Comparison of ENCODE assay signal across 11 cellular contexts in the genomic region with DNA sequence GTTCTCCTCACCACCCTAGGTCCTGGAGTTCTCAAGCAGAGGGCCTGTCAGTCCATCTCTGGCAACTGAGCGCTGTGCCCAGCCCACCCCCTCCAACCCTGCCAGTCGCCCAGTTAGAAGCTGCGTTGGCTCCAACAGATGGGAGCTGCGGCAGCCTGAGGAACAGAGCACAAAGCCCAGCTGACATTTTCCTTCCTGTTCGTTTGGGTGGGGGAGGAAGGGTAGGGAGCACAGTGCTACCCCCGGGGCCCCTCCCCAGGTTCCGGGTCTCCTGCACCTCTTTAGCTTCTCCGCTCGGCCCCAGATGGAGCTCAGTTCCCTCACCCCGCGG. TPM values are rescaled to one million over a fixed set of nuclear protein-coding genes. Genes with fewer than 3 reads are reported as not detected.
DNase-seq lines count a peak whose midpoint lies in the region; ATAC-seq, FAIRE-seq and TF ChIP-seq lines count a peak whose summit lies in the region.
"Had no signal": no experiment of that assay in that cellular context is flagged by ENCODE, and none has a peak within 500 bp of the region (broad histone marks: within the 10 kb centered on the region; RNA-seq: fewer than 3 reads in every experiment).

No MANE protein-coding gene starts in this region.

- POLR2A ChIA-PET in H1 (lab: Charles Lee; ENCODE audit: partially characterized antibody) = interaction anchor here (0.6 to 1.3 kb wide), 4 partner anchors 8 to 35 kb away, joined by 3 to 5 read pairs (median 4); no protein-coding TSS in a partner anchor
- POLR2A ChIA-PET in naive thymus-derived CD4-positive, alpha-beta T cell (lab: Charles Lee) = no interaction called here

- H3K4me1 Mint-ChIP-seq in naive thymus-derived CD4-positive, alpha-beta T cell = peaks cover 4 to 12% (median 7%) of the 10 kb centered on the region in 7 donors
- H3K4me1 Mint-ChIP-seq in activated T-helper 17 cell treated with anti-CD3 and anti-CD28 coated beads, Interleukin-2, amount 50 U/mL, for 72 hours = no peaks in the 10 kb centered on the region

- 0 out of 2 replicates have a peak overlapping the region, but pooled peaks have one; percentile 68 for H3K18ac ChIP-seq in H1 (ENCODE audit: extremely low read depth, low read length)

- H3K4me1 ChIP-seq in heart left ventricle (peaks cover 0 to 20% (median 7%) of the 10 kb centered on the region in 12 donors), H1 (replicated peaks in 1 of 4; ENCODE audit: control insufficient read depth in 3 of 4, insufficient read depth in 4 of 4, low read length in 3 of 4) (peaks cover 0 to 12% (median 7%) of the 10 kb centered on the region in 4 experiments; a peak in 6 of 7 replicates), upper lobe of left lung (peaks cover 8 to 24% (median 15%) of the 10 kb centered on the region in 4 donors)
- peaks cover 0 to 5% of the 10 kb centered on the region in 2 donors for H3K4me1 ChIP-seq in naive thymus-derived CD4-positive, alpha-beta T cell (ENCODE audit: control insufficient read depth in 2 of 2, insufficient read depth in 2 of 2, low read length in 2 of 2)
- H3K4me1 ChIP-seq: SJCRH30 had no signal

- H3K4me3 ChIP-seq in heart left ventricle (peak overlapping the region; percentile 30 to 73 (median 56)), H1 (ENCODE audit: extremely low read depth in 1 of 4, insufficient read depth in 2 of 4, low read depth in 3 of 4, low read length in 4 of 4) (peak overlapping the region; percentile 43 to 66 (median 60); a peak in 6 of 8 replicates), upper lobe of left lung (peak overlapping the region in 3 of 4 donors; percentile 44 to 49 (median 45))
- H3K4me3 ChIP-seq in naive thymus-derived CD4-positive, alpha-beta T cell (ENCODE audit: low read length) = no peak overlapping the region
- H3K4me3 ChIP-seq: SJCRH30 had no signal

- no peak overlapping the region for H3K23ac ChIP-seq in H1 (ENCODE audit: insufficient read length)

- no peak overlapping the region for H3K4ac ChIP-seq in H1 (replicated peaks; ENCODE audit: insufficient read length, low read depth, low read length)

- no peak overlapping the region for H3K56ac ChIP-seq in H1 (replicated peaks; ENCODE audit: insufficient read length, low read depth, low read length)

- H3K23me2 ChIP-seq in H1 (ENCODE audit: low read depth, low read length) = peaks cover 19% of the 10 kb centered on the region; the same call in 1 of the 2 replicates

- H2BK120ac ChIP-seq in H1 (replicated peaks; ENCODE audit: low read depth, low read length) = no peak overlapping the region

- no peak overlapping the region for H2BK15ac ChIP-seq in H1 (ENCODE audit: low read length)

- FAIRE-seq in H1 (lab: Jason Lieb, UNC) = no peak

- H3K36me3 Mint-ChIP-seq in naive thymus-derived CD4-positive, alpha-beta T cell = no peaks in the 10 kb centered on the region
- no peaks in the 10 kb centered on the region for H3K36me3 Mint-ChIP-seq in activated T-helper 17 cell treated with anti-CD3 and anti-CD28 coated beads, Interleukin-2, amount 50 U/mL, for 72 hours (ENCODE audit: low read depth)

- ATAC-seq in heart left ventricle (peak in 3 of 4 donors; percentile 21 to 57 (median 24)), Right ventricle myocardium superior (ENCODE audit: poor library complexity) (no peak), upper lobe of left lung (ENCODE audit: low FRiP score in 2 of 2) (no peak)
- no peak for ATAC-seq in naive thymus-derived CD4-positive, alpha-beta T cell
- no peak for ATAC-seq in activated T-helper 17 cell treated with anti-CD3 and anti-CD28 coated beads, Interleukin-2, amount 50 U/mL, for 72 hours (replicated peaks)

- TF ChIP-seq EP300 in H1 (IDR thresholded peaks at IDR 0.05; ENCODE audit: borderline replicate concordance in 1 of 2, low read depth in 2 of 2, low read length in 2 of 2) (no peak), upper lobe of left lung (IDR thresholded peaks at IDR 0.05) (no peak)

- no peak overlapping the region for H4K91ac ChIP-seq in H1 (replicated peaks; ENCODE audit: insufficient read length, low read length)

- H3K4me3 Mint-ChIP-seq in naive thymus-derived CD4-positive, alpha-beta T cell = peak overlapping the region in 8 of 10 donors; percentile 34 to 76 (median 64)
- no peak overlapping the region for H3K4me3 Mint-ChIP-seq in activated T-helper 17 cell treated with anti-CD3 and anti-CD28 coated beads, Interleukin-2, amount 50 U/mL, for 72 hours
- H3K4me3 Mint-ChIP-seq: dendritic cell treated with granulocyte-macrophage colony-stimulating factor and Interleukin-4, amounts not matched to agents 40 ng/mL and 50 ng/mL, for 4 days had no signal

- H3K27me3 ChIP-seq in heart left ventricle (peaks cover 0 to 46% (median 8%) of the 10 kb centered on the region in 9 donors), H1 (replicated peaks in 1 of 4; ENCODE audit: control insufficient read depth in 3 of 4, extremely low read depth in 1 of 4, insufficient read depth in 3 of 4, low read length in 3 of 4) (peaks cover 13 to 50% (median 44%) of the 10 kb centered on the region in 4 experiments), upper lobe of left lung (peaks cover 0 to 24% (median 6%) of the 10 kb centered on the region in 4 donors)
- no peaks in the 10 kb centered on the region for H3K27me3 ChIP-seq in naive thymus-derived CD4-positive, alpha-beta T cell (ENCODE audit: control insufficient read depth in 2 of 2, insufficient read depth in 2 of 2, low read length in 2 of 2)

- WGBS in heart left ventricle, 4 donors = 23 to 33% (median 25%) methylated on average over 8 to 11 of the region's 11 CpGs
- WGBS in H1 (ENCODE audit: extremely low coverage in 1 of 2, insufficient coverage in 1 of 2, insufficient read length in 1 of 2, insufficient replicate concordance in 2 of 2, low coverage in 1 of 2, low lambda C conversion rate in 2 of 2, missing lambda C conversion rate in 1 of 2), 2 experiments = 31% methylated on average over 10 of the region's 11 CpGs; no CpG with 5 or more reads in 1 of the 2 experiments
- 10 to 16% methylated on average over 8 to 9 of the region's 11 CpGs for WGBS in upper lobe of left lung, 2 donors

- TF ChIP-seq POLR2A in heart left ventricle (IDR thresholded peaks at IDR 0.05) (no peak), H1 (IDR thresholded peaks at IDR 0.05; ENCODE audit: control extremely low read depth in 1 of 2, low read depth in 2 of 2, low read length in 2 of 2) (no peak), upper lobe of left lung (IDR thresholded peaks at IDR 0.05) (no peak)

- H3K27ac Mint-ChIP-seq in naive thymus-derived CD4-positive, alpha-beta T cell = no peak overlapping the region
- H3K27ac Mint-ChIP-seq in activated T-helper 17 cell treated with anti-CD3 and anti-CD28 coated beads, Interleukin-2, amount 50 U/mL, for 72 hours = no peak overlapping the region
- H3K27ac Mint-ChIP-seq: dendritic cell treated with granulocyte-macrophage colony-stimulating factor and Interleukin-4, amounts not matched to agents 40 ng/mL and 50 ng/mL, for 4 days had no signal

- H4K20me1 ChIP-seq in H1 (replicated peaks in 1 of 2; ENCODE audit: control insufficient read depth in 1 of 2, insufficient read depth in 2 of 2, low read length in 2 of 2) = peaks cover 0 to 2% of the 10 kb centered on the region in 2 experiments

- CTCF ChIA-PET in H1 (lab: Charles Lee; ENCODE audit: partially characterized antibody) = interaction anchor here (0.6 to 6.1 kb wide), 15 partner anchors 8 to 1818 kb away, joined by 3 to 44 read pairs (median 4); no protein-coding TSS in a partner anchor
- CTCF ChIA-PET in naive thymus-derived CD4-positive, alpha-beta T cell (lab: Charles Lee) = interaction anchor here (0.5 to 0.6 kb wide), 2 partner anchors 9 to 252 kb away, joined by 3 read pairs; no protein-coding TSS in a partner anchor

- intact Hi-C loops in heart left ventricle (cut with DNase I) (loop anchor here in 1 of 10 donors (2.0 kb wide), 1 partner anchor 79 kb away; no protein-coding TSS in a partner anchor), Right ventricle myocardium superior (cut with DNase I) (no loop called here)
- intact Hi-C loops in naive thymus-derived CD4-positive, alpha-beta T cell (cut with micrococcal nuclease) = no loop called here

- H2BK5ac ChIP-seq in H1 (ENCODE audit: low read depth, low read length) = no peak overlapping the region

- H4K8ac ChIP-seq in H1 (ENCODE audit: extremely low read depth, insufficient read depth, low read length) = no peak overlapping the region; the same call in 1 of the 2 replicates

- H2BK20ac ChIP-seq in H1 (ENCODE audit: low read length) = no peak overlapping the region

- no peak overlapping the region for H2BK12ac ChIP-seq in H1 (ENCODE audit: low read depth, low read length)

- peak overlapping the region; percentile 92 to 95 for H3K4me2 ChIP-seq in H1 (ENCODE audit: insufficient read depth in 1 of 2, low read depth in 2 of 2, low read length in 2 of 2)

- no peaks in the 10 kb centered on the region for H3K79me2 ChIP-seq in H1 (ENCODE audit: control insufficient read depth in 1 of 2, insufficient read depth in 2 of 2, low read length in 2 of 2)

- no peaks in the 10 kb centered on the region for H3K36me3 ChIP-seq in heart left ventricle
- no peaks in the 10 kb centered on the region; a peak in 1 of 8 replicates for H3K36me3 ChIP-seq in H1 (ENCODE audit: control insufficient read depth in 2 of 4, insufficient read depth in 4 of 4, low read length in 3 of 4)
- no peaks in the 10 kb centered on the region for H3K36me3 ChIP-seq in naive thymus-derived CD4-positive, alpha-beta T cell (ENCODE audit: control insufficient read depth in 2 of 3, insufficient read depth in 3 of 3, low read length in 3 of 3)
- no peaks in the 10 kb centered on the region for H3K36me3 ChIP-seq in upper lobe of left lung
- H3K36me3 ChIP-seq: SJCRH30 had no signal

- no peak for DNase-seq in heart left ventricle
- DNase-seq in Right ventricle myocardium superior = no peak
- no peak for DNase-seq in H1 (ENCODE audit: low read depth in 1 of 2, low spot score in 2 of 2)
- no peak for DNase-seq in naive thymus-derived CD4-positive, alpha-beta T cell
- no peak for DNase-seq in upper lobe of left lung
- DNase-seq in GM20000 (ENCODE audit: low spot score) = no peak
- no peak for DNase-seq in dermis blood vessel endothelial cell
- DNase-seq: NCI-H1105, SJCRH30 had no signal

- TF ChIP-seq CTCF in heart left ventricle (IDR thresholded peaks at IDR 0.05) (no peak), H1 (IDR thresholded peaks at IDR 0.05; ENCODE audit: control extremely low read depth in 1 of 3, insufficient read depth in 1 of 3, low read depth in 1 of 3, low read length in 3 of 3) (no peak), upper lobe of left lung (IDR thresholded peaks at IDR 0.05) (no peak), GM20000 (IDR thresholded peaks at IDR 0.05; ENCODE audit: extremely low read depth, missing control alignments) (no peak)

- no peaks in the 10 kb centered on the region for H3K9me3 ChIP-seq in heart left ventricle
- H3K9me3 ChIP-seq in H1 (ENCODE audit: insufficient read depth in 2 of 2, low read depth in 1 of 2, low read length in 1 of 2) = no peaks in the 10 kb centered on the region
- H3K9me3 ChIP-seq in naive thymus-derived CD4-positive, alpha-beta T cell (ENCODE audit: control insufficient read depth in 2 of 3, low read length in 3 of 3) = no peaks in the 10 kb centered on the region
- H3K9me3 ChIP-seq in upper lobe of left lung = no peaks in the 10 kb centered on the region
- H3K9me3 ChIP-seq: SJCRH30 had no signal

- no peaks in the 10 kb centered on the region for H3K79me1 ChIP-seq in H1 (ENCODE audit: low read depth, low read length)

- peaks cover 24 to 67% (median 36%) of the 10 kb centered on the region in 5 donors for H3K27me3 Mint-ChIP-seq in naive thymus-derived CD4-positive, alpha-beta T cell
- H3K27me3 Mint-ChIP-seq in activated T-helper 17 cell treated with anti-CD3 and anti-CD28 coated beads, Interleukin-2, amount 50 U/mL, for 72 hours = peaks cover 57% of the 10 kb centered on the region

- no peak overlapping the region for H2AK5ac ChIP-seq in H1 (ENCODE audit: low read depth, low read length)

- no peak overlapping the region for H3K9ac ChIP-seq in H1 (replicated peaks in 1 of 4; ENCODE audit: extremely low read depth in 1 of 4, low read depth in 3 of 4, low read length in 3 of 4)

- H3K27ac ChIP-seq in heart left ventricle (peak overlapping the region in 7 of 12 donors; percentile 38 to 78 (median 70)), H1 (ENCODE audit: low read depth, low read length) (no peak overlapping the region), upper lobe of left lung (no peak overlapping the region)
- H3K27ac ChIP-seq in naive thymus-derived CD4-positive, alpha-beta T cell (ENCODE audit: low read depth, low read length) = no peak overlapping the region
- H3K27ac ChIP-seq: SJCRH30 had no signal

- H4K5ac ChIP-seq in H1 (ENCODE audit: insufficient read length, low read depth, low read length) = no peak overlapping the region

- no peak overlapping the region for H3K14ac ChIP-seq in H1 (ENCODE audit: insufficient read length)

- no peak for TF ChIP-seq RAD21 in H1 (IDR thresholded peaks at IDR 0.05 in 1 of 2, conservative IDR thresholded peaks at IDR 0.05 in 1 of 2; ENCODE audit: low read depth in 2 of 2, low read length in 2 of 2)

- no peak overlapping the region for H2AFZ ChIP-seq in H1 (ENCODE audit: low read length)

- H3K9me3 Mint-ChIP-seq in naive thymus-derived CD4-positive, alpha-beta T cell = no peaks in the 10 kb centered on the region
- no peaks in the 10 kb centered on the region for H3K9me3 Mint-ChIP-seq in activated T-helper 17 cell treated with anti-CD3 and anti-CD28 coated beads, Interleukin-2, amount 50 U/mL, for 72 hours
- H3K9me3 Mint-ChIP-seq: dendritic cell treated with granulocyte-macrophage colony-stimulating factor and Interleukin-4, amounts not matched to agents 40 ng/mL and 50 ng/mL, for 4 days had no signal

RNA-seq across cellular contexts. Expression of gene LRRN2, which starts 1.4 kb away (rescaled TPM):
- total RNA-seq in heart left ventricle (1 to 10 TPM; 1.1 to 4.2 (median 1.5) TPM), Right ventricle myocardium superior (1.7 TPM), upper lobe of left lung (1 to 10 TPM in 4 of 6 donors, under 1 TPM in 1, not detected in 1; 0.61 to 4.2 (median 2.6) TPM), dermis blood vessel endothelial cell (0.05 and 0.17 TPM in 2 replicates)
- polyA plus RNA-seq in heart left ventricle (1 to 10 TPM in 1 of 2 donors, under 1 TPM in 1; 0.65 to 1.7 TPM), H1 (2011; rRNA removed) (1.8 and 2.0 TPM in 2 replicates)
- total RNA-seq in H1 (2021; fragmentation: NEBNext Ultra II Directional; extraction: Animal tissue kit (Norgen Biotek cat#: 25700)) = 2.3 and 2.5 TPM in 2 replicates
- 1.0 TPM for polyA plus RNA-seq in H1 (2011; cell fraction: cytosol; rRNA removed)
- 1.6 TPM for polyA plus RNA-seq in H1 (2011; cell fraction: nucleus; rRNA removed)
- polyA plus RNA-seq in H1 (2012, experiment 1 of 2) = 1.5 to 2.1 TPM (median 1.8 TPM) in 4 replicates
- 2.1 TPM for polyA plus RNA-seq in H1 (2012, experiment 2 of 2)
- polyA plus RNA-seq in H1 (2013, experiment 1 of 2) = 3.5 TPM
- 3.7 TPM for polyA plus RNA-seq in H1 (2013, experiment 2 of 2)
- 0.69 and 1.0 TPM in 2 replicates for polyA minus RNA-seq in H1 (2011; rRNA and poly(A)+ RNA removed)
- polyA minus RNA-seq in H1 (2011; cell fraction: cytosol; rRNA and poly(A)+ RNA removed) = 0.66 TPM
- polyA minus RNA-seq in H1 (2011; cell fraction: nucleus; rRNA and poly(A)+ RNA removed) = 0.50 TPM
- not detected for total RNA-seq in naive thymus-derived CD4-positive, alpha-beta T cell
- polyA plus RNA-seq in naive thymus-derived CD4-positive, alpha-beta T cell = 1 to 10 TPM in 1 of 2 donors, not detected in 1; 1.3 TPM
- total RNA-seq in activated T-helper 17 cell treated with anti-CD3 and anti-CD28 coated beads, Interleukin-2, amount 50 U/mL, for 72 hours = not detected
- total RNA-seq: SJCRH30 had no signal

Comparison
In these comparisons a context has a peak if more than half of its experiments do, and no peak if none do; other contexts are left out.
1. ATAC-seq: peak in heart left ventricle (3 of 4); none in Right ventricle myocardium superior (single experiment), naive thymus-derived CD4-positive, alpha-beta T cell (single experiment), upper lobe of left lung (0 of 2) and activated T-helper 17 cell treated with anti-CD3 and anti-CD28 coated beads, Interleukin-2, amount 50 U/mL, for 72 hours (single experiment).
2. H3K27ac ChIP-seq: peak in heart left ventricle (7 of 12); none in H1 (single experiment), naive thymus-derived CD4-positive, alpha-beta T cell (single experiment) and upper lobe of left lung (0 of 4).